In the genomic region with DNA sequence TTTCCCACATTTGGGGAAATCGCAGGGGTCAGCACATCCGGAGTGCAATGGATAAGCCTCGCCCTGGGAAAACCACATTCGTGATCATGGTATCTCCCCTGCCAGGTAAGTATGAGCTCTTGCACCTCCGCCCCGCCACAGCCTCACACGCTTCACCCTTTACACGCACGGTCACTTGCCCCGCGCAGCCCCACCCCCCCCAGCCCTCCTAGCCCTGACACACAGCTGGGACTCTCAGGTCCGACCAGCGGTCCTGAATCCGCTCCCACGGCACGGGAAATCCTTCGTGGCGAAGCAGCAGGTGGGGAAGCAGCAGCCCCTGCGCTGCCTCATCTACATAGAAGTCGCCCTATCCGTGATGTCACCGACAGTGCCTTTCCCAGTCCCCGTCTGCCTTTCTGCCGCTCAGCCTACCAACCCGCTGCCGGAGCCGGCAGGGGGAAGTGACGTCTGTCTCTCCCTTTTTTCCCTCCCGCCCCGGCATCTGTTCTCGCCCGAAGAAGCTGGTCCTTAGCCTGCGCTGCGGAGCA, we compare ENCODE assay signal across 8 cellular contexts. TPM values are rescaled to one million over a fixed set of nuclear protein-coding genes. Genes with fewer than 3 reads are reported as not detected.
DNase-seq lines count a peak whose midpoint lies in the region; ATAC-seq and TF ChIP-seq lines count a peak whose summit lies in the region.
"Not testable (repeated sequence)": the region's sequence is repeated elsewhere in the genome, so short reads cannot be mapped to it uniquely, and the experiment has no call there.

No MANE protein-coding gene starts in this region.

- H3K27ac Mint-ChIP-seq in GM23338, result peak overlapping the region; percentile 100
- H3K27ac Mint-ChIP-seq in activated naive CD4-positive, alpha-beta T cell treated with anti-CD3 and anti-CD28 coated beads, Interleukin-2, amount 50 U/mL, for 24 hours, result peak overlapping the region; percentile 100
- peak overlapping the region; percentile 100 for H3K27ac Mint-ChIP-seq in neural crest cell (ENCODE audit: unreplicated experiment)
- H3K27ac Mint-ChIP-seq in stimulated activated naive B cell treated with anti-CD40 and anti-IgM and Interleukin-4, amounts not matched to agents 10 μg/mL and 1 μg/mL and 100 μg/mL, for 72 hours, result peak overlapping the region; percentile 100

- not testable (repeated sequence) for H2AFZ ChIP-seq in DND-41 (ENCODE audit: low read depth, low read length); GM23338

- not testable (repeated sequence) for H3K27me3 ChIP-seq in DND-41 (ENCODE audit: insufficient read depth, low read length, poor library complexity); GM23338 (ENCODE audit: insufficient read depth)

- H3K4me3 Mint-ChIP-seq in GM23338 (peak overlapping the region; percentile 72; the same call in 2 of the 3 replicates), neural crest cell (peak overlapping the region; percentile 87)
- H3K4me3 Mint-ChIP-seq in activated naive CD4-positive, alpha-beta T cell treated with anti-CD3 and anti-CD28 coated beads, Interleukin-2, amount 50 U/mL, for 24 hours, result peak overlapping the region; percentile 83
- H3K4me3 Mint-ChIP-seq in stimulated activated naive B cell treated with anti-CD40 and anti-IgM and Interleukin-4, amounts not matched to agents 10 μg/mL and 1 μg/mL and 100 μg/mL, for 72 hours, result peak overlapping the region; percentile 78 to 85

- not testable (repeated sequence) for H3K36me3 ChIP-seq in DND-41 (ENCODE audit: insufficient read depth, low read length); GM23338 (ENCODE audit: insufficient read depth)

- not testable (repeated sequence) for H4K20me1 ChIP-seq in DND-41 (ENCODE audit: insufficient read depth, low read length); GM23338 (replicated peaks; ENCODE audit: insufficient read depth)

- not testable (repeated sequence) for TF ChIP-seq CTCF in DND-41 (IDR thresholded peaks at IDR 0.05; ENCODE audit: borderline replicate concordance, extremely low read depth, low read length, poor library complexity, severe bottlenecking); GM23338 (conservative IDR thresholded peaks at IDR 0.05; ENCODE audit: low read depth in 2 of 2); foreskin fibroblast (IDR thresholded peaks at IDR 0.05; ENCODE audit: low read depth, low read length); neural crest cell (conservative IDR thresholded peaks at IDR 0.05)

- not testable (repeated sequence) for H3K4me1 Mint-ChIP-seq in GM23338
- peaks cover 11% of the 10 kb centered on the region for H3K4me1 Mint-ChIP-seq in activated naive CD4-positive, alpha-beta T cell treated with anti-CD3 and anti-CD28 coated beads, Interleukin-2, amount 50 U/mL, for 24 hours
- peaks cover 10% of the 10 kb centered on the region for H3K4me1 Mint-ChIP-seq in neural crest cell
- peaks cover 5 to 17% of the 10 kb centered on the region in 2 donors for H3K4me1 Mint-ChIP-seq in stimulated activated naive B cell treated with anti-CD40 and anti-IgM and Interleukin-4, amounts not matched to agents 10 μg/mL and 1 μg/mL and 100 μg/mL, for 72 hours

- not testable (repeated sequence) for DNase-seq in DND-41
- DNase-seq in GM23338 (ENCODE audit: low spot score) (peak; percentile 53), LoVo (ENCODE audit: low spot score) (peak; percentile 28), T-helper 1 cell (peak; percentile 41 to 89 (median 62)), foreskin fibroblast (peak; percentile 73 to 76), neural crest cell (ENCODE audit: low read depth, low spot score) (peak; percentile 60)
- peak; percentile 66 for DNase-seq in stimulated activated naive B cell treated with anti-CD40 and anti-IgM and Interleukin-4, amounts not matched to agents 10 μg/mL and 1 μg/mL and 100 μg/mL, for 72 hours

- not testable (repeated sequence) for H3K4me3 ChIP-seq in DND-41 (ENCODE audit: low read depth in 1 of 2, low read length in 2 of 2)
- peak overlapping the region; percentile 43 for H3K4me3 ChIP-seq in GM23338
- peak overlapping the region; percentile 32 to 51 for H3K4me3 ChIP-seq in foreskin fibroblast (ENCODE audit: low read depth in 1 of 2, low read length in 2 of 2)

- not testable (repeated sequence) for H3K9me3 ChIP-seq in DND-41 (ENCODE audit: insufficient read depth, low read length, severe bottlenecking)

- H3K36me3 Mint-ChIP-seq in GM23338 (ENCODE audit: low read depth); activated naive CD4-positive, alpha-beta T cell treated with anti-CD3 and anti-CD28 coated beads, Interleukin-2, amount 50 U/mL, for 24 hours; neural crest cell (ENCODE audit: low read depth); stimulated activated naive B cell treated with anti-CD40 and anti-IgM and Interleukin-4, amounts not matched to agents 10 μg/mL and 1 μg/mL and 100 μg/mL, for 72 hours: not testable (repeated sequence)

- H3K79me2 ChIP-seq in DND-41 (ENCODE audit: insufficient read depth, low read length); GM23338 (replicated peaks; ENCODE audit: insufficient read depth): not testable (repeated sequence)

- H3K4me2 ChIP-seq in DND-41 (ENCODE audit: insufficient read depth, low read length); GM23338: not testable (repeated sequence)

- H3K9me2 ChIP-seq in GM23338 (ENCODE audit: insufficient read depth), result not testable (repeated sequence)

- not testable (repeated sequence) for H3K9ac ChIP-seq in DND-41 (ENCODE audit: low read depth, low read length)

- not testable (repeated sequence) for H3K27ac ChIP-seq in DND-41 (ENCODE audit: low read length)
- H3K27ac ChIP-seq in GM23338 (ENCODE audit: low read depth), result peak overlapping the region; percentile 76; the same call in 1 of the 2 replicates

- H3F3A ChIP-seq in GM23338 (replicated peaks; ENCODE audit: low read depth), result not testable (repeated sequence)

- ATAC-seq in DND-41 (ENCODE audit: insufficient read depth, low read depth) (peak; percentile 67; the same call in 2 of the 3 replicates), GM23338 (peak; percentile 64)
- peak; percentile 38 to 52 for ATAC-seq in stimulated activated naive B cell treated with anti-CD40 and anti-IgM and Interleukin-4, amounts not matched to agents 10 μg/mL and 1 μg/mL and 100 μg/mL, for 72 hours (replicated peaks)

- not testable (repeated sequence) for H3K27me3 Mint-ChIP-seq in GM23338 (ENCODE audit: insufficient read depth, low read depth, poor library complexity); activated naive CD4-positive, alpha-beta T cell treated with anti-CD3 and anti-CD28 coated beads, Interleukin-2, amount 50 U/mL, for 24 hours; neural crest cell (ENCODE audit: low read depth); stimulated activated naive B cell treated with anti-CD40 and anti-IgM and Interleukin-4, amounts not matched to agents 10 μg/mL and 1 μg/mL and 100 μg/mL, for 72 hours

- H3K9me3 Mint-ChIP-seq in GM23338; activated naive CD4-positive, alpha-beta T cell treated with anti-CD3 and anti-CD28 coated beads, Interleukin-2, amount 50 U/mL, for 24 hours; neural crest cell; stimulated activated naive B cell treated with anti-CD40 and anti-IgM and Interleukin-4, amounts not matched to agents 10 μg/mL and 1 μg/mL and 100 μg/mL, for 72 hours: not testable (repeated sequence)

- not testable (repeated sequence) for H3K4me1 ChIP-seq in DND-41 (ENCODE audit: insufficient read depth, low read length); GM23338 (ENCODE audit: insufficient read depth)

TF ChIP-seq in GM23338, 12 proteins besides CTCF, POLR2A, EP300 and RAD21:
- TF ChIP-seq CREB1 (CRISPR knock-in tag; IDR thresholded peaks at IDR 0.05; ENCODE audit: low read depth), result 0 out of 2 replicates have a peak, but pooled peaks have one; percentile 32
- peak; percentile 93 for TF ChIP-seq POLR2AphosphoS5 (IDR thresholded peaks at IDR 0.05; ENCODE audit: low read depth)
- TF ChIP-seq, protein P1, sequence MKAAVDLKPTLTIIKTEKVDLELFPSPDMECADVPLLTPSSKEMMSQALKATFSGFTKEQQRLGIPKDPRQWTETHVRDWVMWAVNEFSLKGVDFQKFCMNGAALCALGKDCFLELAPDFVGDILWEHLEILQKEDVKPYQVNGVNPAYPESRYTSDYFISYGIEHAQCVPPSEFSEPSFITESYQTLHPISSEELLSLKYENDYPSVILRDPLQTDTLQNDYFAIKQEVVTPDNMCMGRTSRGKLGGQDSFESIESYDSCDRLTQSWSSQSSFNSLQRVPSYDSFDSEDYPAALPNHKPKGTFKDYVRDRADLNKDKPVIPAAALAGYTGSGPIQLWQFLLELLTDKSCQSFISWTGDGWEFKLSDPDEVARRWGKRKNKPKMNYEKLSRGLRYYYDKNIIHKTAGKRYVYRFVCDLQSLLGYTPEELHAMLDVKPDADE (IDR thresholded peaks at IDR 0.05), result peak; percentile 65; the same call in 1 of the 2 replicates
TF ChIP-seq in GM23338: peak in this region for 3; not testable (repeated sequence) for 9.

RNA-seq across cellular contexts. Expression of a gene that starts 31.9 kb away (rescaled TPM):
- not detected in 2 replicates for total RNA-seq in GM23338 (2014; rRNA removed; shearing (Covaris generic))
- not detected in 2 replicates for polyA plus RNA-seq in GM23338 (2016; fragmentation: Nextera tagmentation; extraction: Ambion mirVana)
- not detected in 2 replicates for total RNA-seq in neural crest cell
